Comparison of ENCODE assay signal across 8 cellular contexts in the genomic region with DNA sequence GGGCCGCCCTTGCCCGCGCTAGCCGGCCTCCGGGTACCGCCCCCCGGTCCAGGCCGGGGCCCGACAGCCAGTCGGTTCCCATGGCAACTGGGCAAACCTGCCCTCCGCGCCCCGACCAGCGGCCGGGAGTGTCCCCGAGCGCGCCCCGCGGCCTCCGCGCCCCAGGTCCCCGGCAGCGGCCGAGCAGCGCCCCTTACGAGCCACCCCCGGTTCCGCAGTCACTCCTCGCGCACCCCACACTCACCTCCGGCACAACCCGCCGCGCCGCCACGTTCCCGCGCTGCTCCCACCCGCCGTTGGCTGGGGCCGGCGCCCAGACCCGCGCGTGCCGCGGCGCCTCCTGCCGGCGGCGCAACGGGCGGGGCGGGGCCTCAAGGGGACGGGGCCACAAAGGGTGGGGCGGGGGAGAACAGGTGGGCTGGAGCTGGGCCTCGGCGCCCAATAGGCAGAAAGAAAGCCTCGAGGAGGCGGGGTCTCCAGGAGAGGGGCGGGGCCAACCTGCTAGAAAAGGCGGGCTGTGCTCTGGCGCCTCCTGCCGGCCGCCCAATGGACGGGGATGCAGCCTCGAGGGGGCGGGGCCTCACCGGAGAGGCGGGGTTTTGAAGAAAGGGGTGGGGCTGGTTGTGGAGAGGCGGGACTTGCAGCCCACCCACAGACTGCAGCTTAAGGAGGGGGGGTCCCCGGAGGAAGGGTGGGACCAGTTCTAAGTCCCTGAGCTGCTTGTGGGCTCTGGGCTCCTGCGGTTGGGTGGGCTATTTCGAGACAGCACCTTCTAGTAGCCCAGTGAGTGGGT. TPM values are rescaled to one million over a fixed set of nuclear protein-coding genes. Genes with fewer than 3 reads are reported as not detected.
DNase-seq lines count a peak whose midpoint lies in the region; ATAC-seq and TF ChIP-seq lines count a peak whose summit lies in the region.

Gene RADIL (minus strand): TSS at position 365 of the 793 bp plus-strand sequence. CDS start 5,577 bp downstream, outside the sequence.

- H3K4me3 ChIP-seq in A673 (ENCODE audit: low read depth, low read length, poor library complexity, severe bottlenecking) (peak within 1 kb of the TSS; percentile 72), HL-60 (replicated peaks; ENCODE audit: insufficient read depth, low read length) (peak within 1 kb of the TSS; percentile 20; the same call in 1 of the 2 replicates), epithelial cell of proximal tubule (ENCODE audit: low read depth, low read length) (peak within 1 kb of the TSS; percentile 26)

- peak; percentile 70 for ATAC-seq in GM18907 (IDR thresholded peaks at IDR 0.05; ENCODE audit: unreplicated experiment)

- H3K27me3 ChIP-seq in A673 (replicated peaks; ENCODE audit: insufficient read depth, low read depth, low read length, poor library complexity), result no peaks in the 10 kb centered on the region
- peaks cover 12% of the 10 kb centered on the region for H3K27me3 ChIP-seq in HL-60 (ENCODE audit: insufficient read depth, poor library complexity, severe bottlenecking)

- peak within 1 kb of the TSS; percentile 65 for H3K27ac ChIP-seq in A673 (ENCODE audit: low read depth, low read length, poor library complexity, severe bottlenecking)
- H3K27ac ChIP-seq in HL-60 (replicated peaks), result no peak within 1 kb of the TSS

- TF ChIP-seq CTCF in A673 (conservative IDR thresholded peaks at IDR 0.05; ENCODE audit: low read depth, low read length), result peak; percentile 89
- TF ChIP-seq CTCF in HL-60 (IDR thresholded peaks at IDR 0.05; ENCODE audit: insufficient read depth, low read length), result no peak
- TF ChIP-seq CTCF in epithelial cell of proximal tubule (conservative IDR thresholded peaks at IDR 0.05; ENCODE audit: low read depth, low read length), result peak; percentile 62

- intact Hi-C loops in A673 (cut with micrococcal nuclease; ENCODE audit: unreplicated experiment), result no loop called here

- no peaks in the 10 kb centered on the region for H3K9me3 ChIP-seq in A673 (ENCODE audit: low read depth, low read length, poor library complexity, severe bottlenecking)

- no TSS peak for BruUV-seq in A673 (replicated peaks; lab: Mats Ljungman, UMichigan)

- H3K36me3 ChIP-seq in A673 (ENCODE audit: insufficient read depth, low read length, poor library complexity, severe bottlenecking), result no peaks in the 10 kb centered on the region

- POLR2A ChIA-PET in A673 (lab: Charles Lee; ENCODE audit: low non-redundant PET), result no interaction called here

- peak; percentile 94 for DNase-seq in A673 (ENCODE audit: low spot score)
- DNase-seq in HL-60 (ENCODE audit: low read depth in 1 of 2, low spot score in 1 of 2), result peak; percentile 58 to 80
- DNase-seq in NOMO-1 (lab: John Stamatoyannopoulos, UW; ENCODE audit: unreplicated experiment in 2 of 2), result peak; percentile 44 to 69
- DNase-seq in activated T-cell treated with anti-CD3 and anti-CD28 coated beads, Interleukin-2, amount 50 U/mL, for 1 hour, result peak; percentile 87
- DNase-seq in epithelial cell of proximal tubule (ENCODE audit: low read depth), result no peak
- peak; percentile 86 for DNase-seq in mucosa of gallbladder (ENCODE audit: low spot score)
- peak; percentile 59 to 66 for DNase-seq in stimulated activated CD8-positive, alpha-beta memory T cell treated with anti-CD3 and anti-CD28 coated beads, Interleukin-4, amount 100 ng/mL, for 1 hour (ENCODE audit: low read depth in 2 of 2, low spot score in 1 of 2)

- H3K4me1 ChIP-seq in A673 (ENCODE audit: insufficient read depth, low read length, poor library complexity, severe bottlenecking), result no peaks in the 10 kb centered on the region

- CTCF ChIA-PET in A673 (lab: Charles Lee), result interaction anchor here (0.6 to 1.8 kb wide), 10 partner anchors 11 to 1886 kb away, joined by 3 to 9 read pairs (median 4); no protein-coding TSS in a partner anchor

RNA-seq across cellular contexts. Expression of gene RADIL, which starts in this region (rescaled TPM):
- total RNA-seq in A673 (2021) (5.0 and 7.6 TPM in 2 replicates), epithelial cell of proximal tubule (1.2 and 2.4 TPM in 2 replicates), mucosa of gallbladder (2.4 TPM)

Comparison
In these comparisons a context has a peak if more than half of its experiments do, and no peak if none do; other contexts are left out.
1. H3K4me3 ChIP-seq: peak in every context shown above with its lines; median percentile 72 in A673; 26 in epithelial cell of proximal tubule; 20 in HL-60.